ENCODE assay signal across 1 cellular context in the genomic region with DNA sequence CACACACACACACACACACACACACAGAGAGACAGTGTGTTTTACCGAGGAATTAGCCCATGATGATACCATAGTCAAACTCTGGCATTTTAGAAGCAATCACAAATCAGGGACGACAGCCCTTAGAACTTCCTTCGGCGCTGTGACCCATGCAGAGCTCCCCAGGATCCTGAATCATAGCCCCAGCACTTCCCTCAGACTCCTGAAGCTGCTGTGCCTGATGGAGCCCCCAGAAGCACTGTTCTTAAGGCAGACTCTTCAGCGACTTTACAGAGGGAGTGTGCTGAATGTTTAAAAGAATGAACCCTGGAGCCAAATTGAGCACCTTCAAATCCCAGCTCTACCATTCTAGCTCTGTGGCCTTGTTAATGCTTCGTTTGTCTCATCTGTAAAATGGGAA.
TF ChIP-seq lines count a peak whose summit lies in the region.

No MANE protein-coding gene starts in this region.

TF ChIP-seq in WTC11, 78 proteins besides CTCF, POLR2A, EP300 and RAD21 (continued from another document):
- TF ChIP-seq, protein P1, sequence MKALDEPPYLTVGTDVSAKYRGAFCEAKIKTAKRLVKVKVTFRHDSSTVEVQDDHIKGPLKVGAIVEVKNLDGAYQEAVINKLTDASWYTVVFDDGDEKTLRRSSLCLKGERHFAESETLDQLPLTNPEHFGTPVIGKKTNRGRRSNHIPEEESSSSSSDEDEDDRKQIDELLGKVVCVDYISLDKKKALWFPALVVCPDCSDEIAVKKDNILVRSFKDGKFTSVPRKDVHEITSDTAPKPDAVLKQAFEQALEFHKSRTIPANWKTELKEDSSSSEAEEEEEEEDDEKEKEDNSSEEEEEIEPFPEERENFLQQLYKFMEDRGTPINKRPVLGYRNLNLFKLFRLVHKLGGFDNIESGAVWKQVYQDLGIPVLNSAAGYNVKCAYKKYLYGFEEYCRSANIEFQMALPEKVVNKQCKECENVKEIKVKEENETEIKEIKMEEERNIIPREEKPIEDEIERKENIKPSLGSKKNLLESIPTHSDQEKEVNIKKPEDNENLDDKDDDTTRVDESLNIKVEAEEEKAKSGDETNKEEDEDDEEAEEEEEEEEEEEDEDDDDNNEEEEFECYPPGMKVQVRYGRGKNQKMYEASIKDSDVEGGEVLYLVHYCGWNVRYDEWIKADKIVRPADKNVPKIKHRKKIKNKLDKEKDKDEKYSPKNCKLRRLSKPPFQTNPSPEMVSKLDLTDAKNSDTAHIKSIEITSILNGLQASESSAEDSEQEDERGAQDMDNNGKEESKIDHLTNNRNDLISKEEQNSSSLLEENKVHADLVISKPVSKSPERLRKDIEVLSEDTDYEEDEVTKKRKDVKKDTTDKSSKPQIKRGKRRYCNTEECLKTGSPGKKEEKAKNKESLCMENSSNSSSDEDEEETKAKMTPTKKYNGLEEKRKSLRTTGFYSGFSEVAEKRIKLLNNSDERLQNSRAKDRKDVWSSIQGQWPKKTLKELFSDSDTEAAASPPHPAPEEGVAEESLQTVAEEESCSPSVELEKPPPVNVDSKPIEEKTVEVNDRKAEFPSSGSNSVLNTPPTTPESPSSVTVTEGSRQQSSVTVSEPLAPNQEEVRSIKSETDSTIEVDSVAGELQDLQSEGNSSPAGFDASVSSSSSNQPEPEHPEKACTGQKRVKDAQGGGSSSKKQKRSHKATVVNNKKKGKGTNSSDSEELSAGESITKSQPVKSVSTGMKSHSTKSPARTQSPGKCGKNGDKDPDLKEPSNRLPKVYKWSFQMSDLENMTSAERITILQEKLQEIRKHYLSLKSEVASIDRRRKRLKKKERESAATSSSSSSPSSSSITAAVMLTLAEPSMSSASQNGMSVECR (CRISPR knock-in tag; IDR thresholded peaks at IDR 0.05; ENCODE audit: borderline replicate concordance), result no peak
- TF ChIP-seq, protein P2, sequence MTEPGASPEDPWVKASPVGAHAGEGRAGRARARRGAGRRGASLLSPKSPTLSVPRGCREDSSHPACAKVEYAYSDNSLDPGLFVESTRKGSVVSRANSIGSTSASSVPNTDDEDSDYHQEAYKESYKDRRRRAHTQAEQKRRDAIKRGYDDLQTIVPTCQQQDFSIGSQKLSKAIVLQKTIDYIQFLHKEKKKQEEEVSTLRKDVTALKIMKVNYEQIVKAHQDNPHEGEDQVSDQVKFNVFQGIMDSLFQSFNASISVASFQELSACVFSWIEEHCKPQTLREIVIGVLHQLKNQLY (CRISPR knock-in tag; IDR thresholded peaks at IDR 0.05), result no peak
